Comparison of ENCODE assay signal across 7 cellular contexts in genomic region chr12:118016424-118017264, GRCh38. TPM values are rescaled to one million over a fixed set of nuclear protein-coding genes. Genes with fewer than 3 reads are reported as not detected.
A peak's percentile ranks its signal among the peaks of the same experiment; 100 is the strongest.
DNase-seq lines count a peak whose midpoint lies in the region; ATAC-seq and TF ChIP-seq lines count a peak whose summit lies in the region.

TSS of gene RFC5 (plus strand) at chr12:118016703. CDS start at chr12:118016828, 125 bp downstream.

- H3K4me1 ChIP-seq in hepatocyte (ENCODE audit: insufficient read depth), result peaks cover 5% of the 10 kb centered on the region

- no peaks in the 10 kb centered on the region for H4K20me1 ChIP-seq in hepatocyte (ENCODE audit: insufficient read depth, poor library complexity, severe bottlenecking)

- no peaks in the 10 kb centered on the region for H3K9me2 ChIP-seq in hepatocyte (replicated peaks; ENCODE audit: insufficient read depth)

- H2AFZ ChIP-seq in hepatocyte, result peak within 1 kb of the TSS; percentile 72

- DNase-seq in NCI-H2081 (lab: John Stamatoyannopoulos, UW) (peak; percentile 97 to 98), T-helper 9 cell (peak; percentile 99), astrocyte of the hippocampus (ENCODE audit: low read depth, low spot score) (peak; percentile 98), hepatocyte (ENCODE audit: low spot score) (peak; percentile 100), retina (peak; percentile 98)

- no peak for TF ChIP-seq CTCF in hepatocyte (IDR thresholded peaks at IDR 0.05; ENCODE audit: poor library complexity)

- 2% methylated on average over 44 of the region's 61 CpGs for WGBS in hepatocyte (ENCODE audit: low lambda C conversion rate, missing lambda C conversion rate)

- no peaks in the 10 kb centered on the region for H3K9me3 ChIP-seq in hepatocyte (ENCODE audit: low read depth)

- peak within 1 kb of the TSS; percentile 86 for H3K4me2 ChIP-seq in hepatocyte

- no peaks in the 10 kb centered on the region for H3K36me3 ChIP-seq in hepatocyte (replicated peaks; ENCODE audit: insufficient read depth, low read depth)

- peaks cover 17% of the 10 kb centered on the region for H3K79me2 ChIP-seq in hepatocyte

- peak within 1 kb of the TSS; percentile 61 for H3K4me3 ChIP-seq in hepatocyte

- H3K27me3 ChIP-seq in hepatocyte, result no peaks in the 10 kb centered on the region

- no peak within 1 kb of the TSS for H3K27ac ChIP-seq in hepatocyte

- ATAC-seq in GM18511 (IDR thresholded peaks at IDR 0.05; ENCODE audit: unreplicated experiment), result peak; percentile 99
- peak; percentile 90 for ATAC-seq in HG03025 (IDR thresholded peaks at IDR 0.05; ENCODE audit: low FRiP score, unreplicated experiment)

RNA-seq across cellular contexts. Expression of gene RFC5, which starts in this region (rescaled TPM):
- total RNA-seq in hepatocyte, result 16.3 and 18.6 TPM in 2 replicates
- 12.6 and 17.3 TPM in 2 replicates for polyA plus RNA-seq in hepatocyte
